In genomic region chr3:111609700-111610099, GRCh38 we compare ENCODE assay signal across 17 cellular contexts. TPM values are rescaled to one million over a fixed set of nuclear protein-coding genes. Genes with fewer than 3 reads are reported as not detected.
DNase-seq lines count a peak whose midpoint lies in the region; ATAC-seq, FAIRE-seq and TF ChIP-seq lines count a peak whose summit lies in the region.
"Had no signal": no experiment of that assay in that cellular context is flagged by ENCODE, and none has a peak within 500 bp of the region (broad histone marks: within the 10 kb centered on the region; RNA-seq: fewer than 3 reads in every experiment).

No MANE protein-coding gene starts in this region.

- H3K27ac ChIP-seq in IMR-90 (ENCODE audit: insufficient read depth, low read length) (peak overlapping the region; percentile 47; the same call in 1 of the 2 replicates), small intestine (ENCODE audit: low read depth in 1 of 2, low read length in 1 of 2) (peak overlapping the region; percentile 11 to 54), left ventricle myocardium inferior (replicated peaks) (no peak overlapping the region)
- H3K27ac ChIP-seq: upper lobe of right lung had no signal

- dilution Hi-C loops in IMR-90 (cut with HindIII; ENCODE audit: low sequenced_read_pairs, unreplicated experiment): no loop called here

- DNase-seq in activated CD4-positive, alpha-beta T cell treated with anti-CD3 and anti-CD28 coated beads, Interleukin-2, amount 10 ng/mL, durations not matched to agents 7 days and 5 days: no peak
- no peak for DNase-seq in activated CD4-positive, alpha-beta T cell treated with anti-CD3 and anti-CD28 coated beads, Interleukin-2, amount 50 U/mL, for 1 hour
- DNase-seq in IMR-90: no peak
- DNase-seq in small intestine: no peak
- no peak for DNase-seq in left ventricle myocardium inferior
- no peak for DNase-seq in type B pancreatic cell (ENCODE audit: extremely low spot score, unreplicated experiment)
- no peak for DNase-seq in C1 segment of cervical spinal cord (lab: John Stamatoyannopoulos, UW)
- DNase-seq: Caco-2, MG63, NCI-H1694 treated with DMSO at 0.1 percent for 48 hours, right cardiac atrium, upper lobe of right lung had no signal

- H3K9me3 ChIP-seq in IMR-90 (ENCODE audit: control insufficient read depth, insufficient read depth, low read length): no peaks in the 10 kb centered on the region
- H3K9me3 ChIP-seq in small intestine (ENCODE audit: control insufficient read depth, low read depth): no peaks in the 10 kb centered on the region
- no peaks in the 10 kb centered on the region for H3K9me3 ChIP-seq in left ventricle myocardium inferior (replicated peaks)
- H3K9me3 ChIP-seq: Caco-2, MG63, upper lobe of right lung had no signal

- H3K27me3 Mint-ChIP-seq in activated CD4-positive, alpha-beta T cell treated with anti-CD3 and anti-CD28 coated beads, Interleukin-2, amount 10 ng/mL, durations not matched to agents 7 days and 5 days: no peaks in the 10 kb centered on the region
- H3K27me3 Mint-ChIP-seq in activated naive CD8-positive, alpha-beta T cell: no peaks in the 10 kb centered on the region
- H3K27me3 Mint-ChIP-seq in type B pancreatic cell: peaks cover 3% of the 10 kb centered on the region

- no peak overlapping the region for H3K9ac ChIP-seq in IMR-90 (ENCODE audit: low read depth, low read length)

- ATAC-seq in IMR-90 (ENCODE audit: low read depth): no peak
- ATAC-seq: right cardiac atrium, upper lobe of right lung had no signal

- H3K9me1 ChIP-seq in IMR-90 (ENCODE audit: insufficient read depth, low read length): no peaks in the 10 kb centered on the region

- no peak overlapping the region for H3K23ac ChIP-seq in IMR-90 (ENCODE audit: low read depth, low read length)

- POLR2A ChIA-PET in activated CD4-positive, alpha-beta T cell treated with anti-CD3 and anti-CD28 coated beads, Interleukin-2, amount 10 ng/mL, durations not matched to agents 7 days and 5 days (lab: Charles Lee): interaction anchor here (0.9 kb wide), 1 partner anchor 10 kb away, joined by 4 read pairs; no protein-coding TSS in a partner anchor
- POLR2A ChIA-PET in IMR-90 (lab: Charles Lee; ENCODE audit: unreplicated experiment): no interaction called here

- H2AK9ac ChIP-seq in IMR-90 (replicated peaks; ENCODE audit: low read depth, low read length, poor library complexity): no peak overlapping the region

- H4K8ac ChIP-seq in IMR-90 (ENCODE audit: low read depth in 2 of 2, low read length in 2 of 2): peak overlapping the region; percentile 19 to 63; a peak in 2 of 4 replicates

- no CpG with 5 or more reads among the region's 2 CpGs for WGBS in IMR-90 (ENCODE audit: extremely low coverage in 2 of 2, insufficient read length in 1 of 2), 2 experiments
- WGBS in small intestine, 3 donors: 82 to 89% (median 86%) methylated on average over 2 of the region's 2 CpGs

- intact Hi-C loops in IMR-90 (cut with micrococcal nuclease): no loop called here
- intact Hi-C loops in left ventricle myocardium inferior (cut with micrococcal nuclease): no loop called here

- in situ Hi-C loops in IMR-90 (cut with MboI; ENCODE audit: low sequenced_read_pairs): no loop called here

- peak overlapping the region; percentile 58; the same call in 1 of the 2 replicates for H2BK120ac ChIP-seq in IMR-90 (ENCODE audit: low read depth, low read length)

- H2AK5ac ChIP-seq in IMR-90 (ENCODE audit: low read depth, low read length): peak overlapping the region; percentile 65

- H3K4me3 ChIP-seq in IMR-90 (ENCODE audit: insufficient read depth, low read depth, low read length): no peak overlapping the region
- H3K4me3 ChIP-seq in small intestine (ENCODE audit: low read depth in 1 of 2, low read length in 2 of 2): no peak overlapping the region
- H3K4me3 ChIP-seq in left ventricle myocardium inferior: no peak overlapping the region
- H3K4me3 ChIP-seq: MG63, upper lobe of right lung had no signal

- H2BK15ac ChIP-seq in IMR-90 (ENCODE audit: low read depth, low read length): peak overlapping the region; percentile 74; the same call in 1 of the 3 replicates

- TF ChIP-seq RAD21 in IMR-90 (IDR thresholded peaks at IDR 0.05; ENCODE audit: low read length): no peak

- H4K20me1 ChIP-seq in IMR-90 (ENCODE audit: insufficient read depth, low read length): no peaks in the 10 kb centered on the region

- H3K9me3 Mint-ChIP-seq in activated CD4-positive, alpha-beta T cell treated with anti-CD3 and anti-CD28 coated beads, Interleukin-2, amount 10 ng/mL, durations not matched to agents 7 days and 5 days: peaks cover 31% of the 10 kb centered on the region
- peaks cover 4% of the 10 kb centered on the region for H3K9me3 Mint-ChIP-seq in activated naive CD8-positive, alpha-beta T cell (ENCODE audit: low read depth)
- H3K9me3 Mint-ChIP-seq in type B pancreatic cell: no peaks in the 10 kb centered on the region

- H3K4ac ChIP-seq in IMR-90 (ENCODE audit: low read depth, low read length): peak overlapping the region; percentile 37; the same call in 1 of the 2 replicates

- H2AFZ ChIP-seq in IMR-90 (replicated peaks; ENCODE audit: low read length, poor library complexity): no peak overlapping the region

- H3K4me1 ChIP-seq in IMR-90 (ENCODE audit: control insufficient read depth, insufficient read depth, low read length) (peaks cover 6% of the 10 kb centered on the region), small intestine (ENCODE audit: control insufficient read depth in 2 of 2, insufficient read depth in 1 of 2, low read depth in 1 of 2, low read length in 1 of 2) (no peaks in the 10 kb centered on the region), left ventricle myocardium inferior (no peaks in the 10 kb centered on the region)
- H3K4me1 ChIP-seq: Caco-2, upper lobe of right lung had no signal

- H3K36me3 Mint-ChIP-seq in activated CD4-positive, alpha-beta T cell treated with anti-CD3 and anti-CD28 coated beads, Interleukin-2, amount 10 ng/mL, durations not matched to agents 7 days and 5 days (ENCODE audit: low read depth): peaks cover 92% of the 10 kb centered on the region
- peaks cover 39% of the 10 kb centered on the region for H3K36me3 Mint-ChIP-seq in activated naive CD8-positive, alpha-beta T cell
- no peaks in the 10 kb centered on the region for H3K36me3 Mint-ChIP-seq in type B pancreatic cell

- H4K5ac ChIP-seq in IMR-90 (ENCODE audit: low read depth, low read length): peak overlapping the region; percentile 87; the same call in 1 of the 2 replicates

- peak overlapping the region; percentile 90 for H3K27ac Mint-ChIP-seq in activated CD4-positive, alpha-beta T cell treated with anti-CD3 and anti-CD28 coated beads, Interleukin-2, amount 10 ng/mL, durations not matched to agents 7 days and 5 days
- peak overlapping the region; percentile 93 for H3K27ac Mint-ChIP-seq in activated naive CD8-positive, alpha-beta T cell
- no peak overlapping the region for H3K27ac Mint-ChIP-seq in type B pancreatic cell

- H3K36me3 ChIP-seq in IMR-90 (ENCODE audit: control insufficient read depth, insufficient read depth, low read length) (no peaks in the 10 kb centered on the region), small intestine (ENCODE audit: control insufficient read depth in 2 of 2, insufficient read depth in 2 of 2, low read length in 2 of 2) (no peaks in the 10 kb centered on the region), left ventricle myocardium inferior (no peaks in the 10 kb centered on the region)
- H3K36me3 ChIP-seq: MG63, upper lobe of right lung had no signal

- H2BK5ac ChIP-seq in IMR-90 (ENCODE audit: low read depth, low read length, poor library complexity, severe bottlenecking): peak overlapping the region; percentile 79

- TF ChIP-seq POLR2A in IMR-90 (IDR thresholded peaks at IDR 0.05; ENCODE audit: low read depth, low read length): no peak

- H3K18ac ChIP-seq in IMR-90 (ENCODE audit: low read depth, low read length): peak overlapping the region; percentile 83

- BruUV-seq in IMR-90 (replicated peaks; lab: Mats Ljungman, UMichigan): no TSS peak

- peak overlapping the region; percentile 57 for H2BK20ac ChIP-seq in IMR-90 (ENCODE audit: low read depth, low read length)

- CTCF ChIA-PET in activated CD4-positive, alpha-beta T cell treated with anti-CD3 and anti-CD28 coated beads, Interleukin-2, amount 10 ng/mL, durations not matched to agents 7 days and 5 days (lab: Charles Lee): interaction anchor here (1.4 to 1.7 kb wide), 5 partner anchors 10 to 59 kb away, joined by 3 to 11 read pairs (median 5); partner anchors contain the start of gene ZBED2
- CTCF ChIA-PET in IMR-90 (lab: Yijun Ruan, JAX): no interaction called here

- 0 out of 2 replicates have a peak overlapping the region, but pooled peaks have one; percentile 14 for H3K14ac ChIP-seq in IMR-90 (replicated peaks; ENCODE audit: low read depth, low read length)

- H3K79me1 ChIP-seq in IMR-90 (ENCODE audit: low read depth in 1 of 2, low read length in 2 of 2): no peaks in the 10 kb centered on the region

- no peak for FAIRE-seq in small intestine (lab: Jason Lieb, UNC)
- FAIRE-seq: G401.6 had no signal

- H3K27me3 ChIP-seq in IMR-90 (ENCODE audit: control insufficient read depth, insufficient read depth, low read length): no peaks in the 10 kb centered on the region
- no peaks in the 10 kb centered on the region for H3K27me3 ChIP-seq in small intestine (ENCODE audit: control insufficient read depth in 2 of 2, insufficient read depth in 2 of 2, low read length in 2 of 2)
- no peaks in the 10 kb centered on the region for H3K27me3 ChIP-seq in left ventricle myocardium inferior (ENCODE audit: low read depth)
- H3K27me3 ChIP-seq: MG63, upper lobe of right lung had no signal

- TF ChIP-seq CTCF in IMR-90 (conservative IDR thresholded peaks at IDR 0.05; ENCODE audit: low read depth, low read length): no peak
- TF ChIP-seq CTCF in left ventricle myocardium inferior (IDR thresholded peaks at IDR 0.05; ENCODE audit: borderline replicate concordance): no peak
- TF ChIP-seq CTCF in type B pancreatic cell (conservative IDR thresholded peaks at IDR 0.05): no peak

- H3K56ac ChIP-seq in IMR-90 (ENCODE audit: extremely low read depth, insufficient read depth, low read length): no peak overlapping the region

- H4K91ac ChIP-seq in IMR-90 (ENCODE audit: insufficient read depth, low read depth, low read length): peak overlapping the region; percentile 73; the same call in 1 of the 2 replicates

- peak overlapping the region; percentile 54; the same call in 1 of the 2 replicates for H3K4me2 ChIP-seq in IMR-90 (ENCODE audit: low read depth, low read length)

- H3K4me3 Mint-ChIP-seq in activated CD4-positive, alpha-beta T cell treated with anti-CD3 and anti-CD28 coated beads, Interleukin-2, amount 10 ng/mL, durations not matched to agents 7 days and 5 days: no peak overlapping the region
- H3K4me3 Mint-ChIP-seq in activated naive CD8-positive, alpha-beta T cell: peak overlapping the region; percentile 56
- H3K4me3 Mint-ChIP-seq in type B pancreatic cell: no peak overlapping the region

- peaks cover 92% of the 10 kb centered on the region for H3K4me1 Mint-ChIP-seq in activated CD4-positive, alpha-beta T cell treated with anti-CD3 and anti-CD28 coated beads, Interleukin-2, amount 10 ng/mL, durations not matched to agents 7 days and 5 days
- peaks cover 99% of the 10 kb centered on the region for H3K4me1 Mint-ChIP-seq in activated naive CD8-positive, alpha-beta T cell (ENCODE audit: low read depth)
- no peaks in the 10 kb centered on the region for H3K4me1 Mint-ChIP-seq in type B pancreatic cell (ENCODE audit: unreplicated experiment)

RNA-seq across cellular contexts. Expression of gene ZBED2, which starts 14.6 kb away (rescaled TPM):
- total RNA-seq in activated CD4-positive, alpha-beta T cell treated with anti-CD3 and anti-CD28 coated beads, Interleukin-2, amount 10 ng/mL, durations not matched to agents 7 days and 5 days: 1 to 10 TPM; 3.6 to 3.9 TPM
- 0.72 and 1.1 TPM in 2 replicates for total RNA-seq in IMR-90 (2012; rRNA removed)
- 0.36 and 0.51 TPM in 2 replicates for polyA plus RNA-seq in IMR-90 (2012; rRNA removed)
- 0.15 and 0.34 TPM in 2 replicates for polyA plus RNA-seq in IMR-90 (2012; cell fraction: cytosol; rRNA removed)
- polyA plus RNA-seq in IMR-90 (2012; cell fraction: nucleus; rRNA removed; ENCODE audit: low replicate concordance): 0.10 and 0.21 TPM in 2 replicates
- under 1 TPM in 1 of 3 donors, not detected in 2; 0.04 TPM for polyA plus RNA-seq in small intestine
- not detected for total RNA-seq in left ventricle myocardium inferior
- total RNA-seq in type B pancreatic cell (ENCODE audit: low replicate concordance): 2.2 and 3.3 TPM in 2 replicates
- total RNA-seq: A673, mesenteric fat pad, NCI-H460, right cardiac atrium had no signal
- polyA plus RNA-seq: right cardiac atrium had no signal
